ENCODE assay signal across 14 cellular contexts in genomic region chr15:31740203-31740602, GRCh38.
DNase-seq lines count a peak whose midpoint lies in the region; ATAC-seq and TF ChIP-seq lines count a peak whose summit lies in the region.
"Had no signal": no experiment of that assay in that cellular context is flagged by ENCODE, and none has a peak within 500 bp of the region (broad histone marks: within the 10 kb centered on the region; RNA-seq: fewer than 3 reads in every experiment).

No MANE protein-coding gene starts in this region.

- peaks cover 2% of the 10 kb centered on the region for H3K27me3 Mint-ChIP-seq in activated CD4-positive, alpha-beta memory T cell treated with anti-CD3 and anti-CD28 coated beads for 36 hours

- H3K9me3 ChIP-seq in upper lobe of left lung = peaks cover 5 to 9% (median 8%) of the 10 kb centered on the region in 4 donors

- no peaks in the 10 kb centered on the region for H3K27me3 ChIP-seq in upper lobe of left lung
- H3K27me3 ChIP-seq: MG63 had no signal

- no peak overlapping the region for H3K27ac Mint-ChIP-seq in activated CD4-positive, alpha-beta memory T cell treated with anti-CD3 and anti-CD28 coated beads for 36 hours

- peak overlapping the region; percentile 38 for H3K27ac ChIP-seq in substantia nigra (ENCODE audit: low read depth, low read length, poor library complexity, severe bottlenecking)
- no peak overlapping the region for H3K27ac ChIP-seq in upper lobe of left lung
- H3K27ac ChIP-seq: parathyroid adenoma, thoracic aorta had no signal

- WGBS in upper lobe of left lung, 2 donors = 66 to 73% methylated on average over 9 of the region's 9 CpGs

- peaks cover 22% of the 10 kb centered on the region for H3K9me3 Mint-ChIP-seq in activated CD4-positive, alpha-beta memory T cell treated with anti-CD3 and anti-CD28 coated beads for 36 hours

- intact Hi-C loops in activated CD4-positive, alpha-beta memory T cell treated with anti-CD3 and anti-CD28 coated beads for 36 hours (cut with micrococcal nuclease) = no loop called here

- no peak overlapping the region for H3K4me3 Mint-ChIP-seq in activated CD4-positive, alpha-beta memory T cell treated with anti-CD3 and anti-CD28 coated beads for 36 hours

- peaks cover 1% of the 10 kb centered on the region for H3K36me3 Mint-ChIP-seq in activated CD4-positive, alpha-beta memory T cell treated with anti-CD3 and anti-CD28 coated beads for 36 hours

- no peak for TF ChIP-seq CTCF in upper lobe of left lung (IDR thresholded peaks at IDR 0.05)

- no peaks in the 10 kb centered on the region for H3K4me1 Mint-ChIP-seq in activated CD4-positive, alpha-beta memory T cell treated with anti-CD3 and anti-CD28 coated beads for 36 hours (ENCODE audit: low read depth)

- POLR2A ChIA-PET in activated CD4-positive, alpha-beta memory T cell treated with anti-CD3 and anti-CD28 coated beads for 36 hours (lab: Charles Lee) = no interaction called here

- no peak for ATAC-seq in upper lobe of left lung (ENCODE audit: low FRiP score in 2 of 2)
- ATAC-seq: GM12878 had no signal

- CTCF ChIA-PET in activated CD4-positive, alpha-beta memory T cell treated with anti-CD3 and anti-CD28 coated beads for 36 hours (lab: Charles Lee) = no interaction called here

- H3K4me1 ChIP-seq in upper lobe of left lung = no peaks in the 10 kb centered on the region
- H3K4me1 ChIP-seq: parathyroid adenoma had no signal

- TF ChIP-seq POLR2A in upper lobe of left lung (IDR thresholded peaks at IDR 0.05) = no peak

- H3K36me3 ChIP-seq in upper lobe of left lung = no peaks in the 10 kb centered on the region
- H3K36me3 ChIP-seq: MG63, thoracic aorta had no signal

- DNase-seq in HT1080 (ENCODE audit: low read depth) = peak; percentile 33
- peak; percentile 90 for DNase-seq in SK-N-DZ (ENCODE audit: low spot score)
- peak; percentile 7 for DNase-seq in iPS DF 4.7 (ENCODE audit: extremely low read depth, low spot score)
- peak in 9 of 49 donors; percentile 5 to 55 (median 29) for DNase-seq in substantia nigra (lab: John Stamatoyannopoulos, UW)
- DNase-seq in upper lobe of left lung = no peak
- no peak for DNase-seq in NCI-H187 (lab: John Stamatoyannopoulos, UW)
- no peak for DNase-seq in activated CD4-positive, alpha-beta memory T cell treated with anti-CD3 and anti-CD28 coated beads for 36 hours
- DNase-seq: activated gamma-delta T cell treated with Interleukin-2 at 50 U/mL for 16 hours, DMS79 treated with DMSO at 0.1 percent for 48 hours, mesenchymal stem cell, MG63 had no signal

- TF ChIP-seq EP300 in upper lobe of left lung (IDR thresholded peaks at IDR 0.05) = no peak

- H3K4me3 ChIP-seq in upper lobe of left lung = no peak overlapping the region
- H3K4me3 ChIP-seq: GM12878, MG63, thoracic aorta had no signal

Comparison
In these comparisons a context has a peak if more than half of its experiments do, and no peak if none do; other contexts are left out.
1. DNase-seq: peak in HT1080 (single experiment), SK-N-DZ (single experiment) and iPS DF 4.7 (single experiment); none in upper lobe of left lung (0 of 2), NCI-H187 (0 of 2) and activated CD4-positive, alpha-beta memory T cell treated with anti-CD3 and anti-CD28 coated beads for 36 hours (single experiment).